Comparison of ENCODE assay signal across 8 cellular contexts in the genomic region with DNA sequence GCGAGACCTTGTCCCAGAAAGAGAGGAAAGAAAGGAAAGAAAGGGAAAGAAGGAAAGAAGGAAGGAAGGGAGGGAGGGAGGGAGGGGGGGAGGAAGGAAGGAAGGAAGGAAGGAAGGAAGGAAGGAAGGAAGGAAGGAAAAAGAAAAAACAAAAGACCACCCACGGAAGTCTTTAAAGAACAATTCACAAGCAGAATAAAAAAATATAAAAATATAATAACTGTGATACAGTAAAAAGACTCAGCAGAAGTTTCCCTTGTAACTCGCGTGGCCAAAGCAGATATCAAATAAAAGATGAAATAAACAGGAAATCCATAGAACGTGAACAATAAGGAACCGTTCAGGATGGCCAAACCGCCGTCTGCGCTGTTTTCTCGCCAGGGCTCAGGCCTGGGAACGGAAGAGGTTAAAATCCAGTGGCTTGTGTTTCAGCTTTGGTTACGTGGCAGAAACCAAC. TPM values are rescaled to one million over a fixed set of nuclear protein-coding genes. Genes with fewer than 3 reads are reported as not detected.
DNase-seq lines count a peak whose midpoint lies in the region; ATAC-seq and TF ChIP-seq lines count a peak whose summit lies in the region.

No MANE protein-coding gene starts in this region.

- peak overlapping the region; percentile 69 for H3K4me3 Mint-ChIP-seq in activated naive CD4-positive, alpha-beta T cell treated with anti-CD3 and anti-CD28 coated beads, Interleukin-2, amount 10 ng/mL, durations not matched to agents 7 days and 5 days
- H3K4me3 Mint-ChIP-seq in T-helper 1 cell treated with Interleukin-12 subunit alpha and Interleukin-12 subunit beta and Interleukin-4 antibody, amounts not matched to agents 30 μg/mL and 1 μg/mL, for 36 hours = peak overlapping the region; percentile 80

- peak overlapping the region; percentile 100 for H3K27ac ChIP-seq in psoas muscle

- peak overlapping the region; percentile 84 for H3K27ac Mint-ChIP-seq in activated naive CD4-positive, alpha-beta T cell treated with anti-CD3 and anti-CD28 coated beads, Interleukin-2, amount 10 ng/mL, durations not matched to agents 7 days and 5 days
- peak overlapping the region; percentile 84 for H3K27ac Mint-ChIP-seq in T-helper 1 cell treated with Interleukin-12 subunit alpha and Interleukin-12 subunit beta and Interleukin-4 antibody, amounts not matched to agents 30 μg/mL and 1 μg/mL, for 36 hours

- H3K4me1 ChIP-seq in psoas muscle = peaks cover 22% of the 10 kb centered on the region

- intact Hi-C loops in psoas muscle (cut with DNase I) = loop anchor here in 1 of 2 donors (5.0 kb wide), 1 partner anchor 71 kb away; no protein-coding TSS in a partner anchor

- peak overlapping the region; percentile 98 for H3K4me3 ChIP-seq in psoas muscle

- CTCF ChIA-PET in activated naive CD4-positive, alpha-beta T cell treated with anti-CD3 and anti-CD28 coated beads, Interleukin-2, amount 10 ng/mL, durations not matched to agents 7 days and 5 days (lab: Charles Lee) = interaction anchor here (0.6 to 6.5 kb wide), 7 partner anchors 8 to 343 kb away, joined by 3 to 60 read pairs (median 4); no protein-coding TSS in a partner anchor

- no peak for DNase-seq in activated naive CD4-positive, alpha-beta T cell treated with anti-CD3 and anti-CD28 coated beads, Interleukin-2, amount 10 ng/mL, durations not matched to agents 7 days and 5 days
- DNase-seq in activated naive CD4-positive, alpha-beta T cell treated with anti-CD3 and anti-CD28 coated beads, Interleukin-2, amount 50 U/mL, for 16 hours = no peak
- DNase-seq in fibroblast of peridontal ligament (ENCODE audit: extremely low read depth) = peak; percentile 93
- no peak for DNase-seq in psoas muscle
- no peak for DNase-seq in A172 (ENCODE audit: low spot score)
- DNase-seq in activated CD4-positive, alpha-beta T cell treated with anti-CD3 and anti-CD28 coated beads, Interleukin-2, amount 50 U/mL, for 4 hours = no peak

- no peak for TF ChIP-seq CTCF in psoas muscle (IDR thresholded peaks at IDR 0.05)

- H3K36me3 ChIP-seq in psoas muscle (ENCODE audit: insufficient read depth in 1 of 2, low read depth in 1 of 2) = no peaks in the 10 kb centered on the region

- WGBS in psoas muscle, 3 donors = 1 to 7% (median 3%) methylated on average over 12 of the region's 12 CpGs

- H3K4me1 Mint-ChIP-seq in activated naive CD4-positive, alpha-beta T cell treated with anti-CD3 and anti-CD28 coated beads, Interleukin-2, amount 10 ng/mL, durations not matched to agents 7 days and 5 days = peaks cover 60% of the 10 kb centered on the region
- peaks cover 57% of the 10 kb centered on the region for H3K4me1 Mint-ChIP-seq in T-helper 1 cell treated with Interleukin-12 subunit alpha and Interleukin-12 subunit beta and Interleukin-4 antibody, amounts not matched to agents 30 μg/mL and 1 μg/mL, for 36 hours (ENCODE audit: low read depth)

- no peaks in the 10 kb centered on the region for H3K9me3 ChIP-seq in psoas muscle

- ATAC-seq in psoas muscle = peak in 1 of 4 donors; percentile 74
- ATAC-seq in HG02885 (IDR thresholded peaks at IDR 0.05; ENCODE audit: poor library complexity, unreplicated experiment) = no peak

- H3K27me3 Mint-ChIP-seq in activated naive CD4-positive, alpha-beta T cell treated with anti-CD3 and anti-CD28 coated beads, Interleukin-2, amount 10 ng/mL, durations not matched to agents 7 days and 5 days = peaks cover 4% of the 10 kb centered on the region
- H3K27me3 Mint-ChIP-seq in T-helper 1 cell treated with Interleukin-12 subunit alpha and Interleukin-12 subunit beta and Interleukin-4 antibody, amounts not matched to agents 30 μg/mL and 1 μg/mL, for 36 hours (ENCODE audit: low read depth) = peaks cover 16% of the 10 kb centered on the region

- H3K9me3 Mint-ChIP-seq in activated naive CD4-positive, alpha-beta T cell treated with anti-CD3 and anti-CD28 coated beads, Interleukin-2, amount 10 ng/mL, durations not matched to agents 7 days and 5 days = no peaks in the 10 kb centered on the region
- no peaks in the 10 kb centered on the region for H3K9me3 Mint-ChIP-seq in T-helper 1 cell treated with Interleukin-12 subunit alpha and Interleukin-12 subunit beta and Interleukin-4 antibody, amounts not matched to agents 30 μg/mL and 1 μg/mL, for 36 hours

- peaks cover 26% of the 10 kb centered on the region for H3K36me3 Mint-ChIP-seq in activated naive CD4-positive, alpha-beta T cell treated with anti-CD3 and anti-CD28 coated beads, Interleukin-2, amount 10 ng/mL, durations not matched to agents 7 days and 5 days
- peaks cover 12% of the 10 kb centered on the region for H3K36me3 Mint-ChIP-seq in T-helper 1 cell treated with Interleukin-12 subunit alpha and Interleukin-12 subunit beta and Interleukin-4 antibody, amounts not matched to agents 30 μg/mL and 1 μg/mL, for 36 hours (ENCODE audit: low read depth)

- no peaks in the 10 kb centered on the region for H3K27me3 ChIP-seq in psoas muscle (ENCODE audit: insufficient read depth in 3 of 3, low read length in 2 of 3)

RNA-seq across cellular contexts. Expression of a gene that starts 1.2 kb away (rescaled TPM):
- 10 to 100 TPM; 13.9 to 50.3 (median 20.2) TPM for total RNA-seq in psoas muscle
- 10 to 100 TPM in 1 of 3 donors, 1 to 10 TPM in 2; 3.4 to 12.7 (median 9.6) TPM for polyA plus RNA-seq in psoas muscle
- total RNA-seq in A172 (2014; rRNA removed; shearing (Covaris generic)) = 9.8 and 10.9 TPM in 2 replicates
